Comparison of ENCODE assay signal across 8 cellular contexts in genomic region chr2:158967114-158967730, GRCh38. TPM values are rescaled to one million over a fixed set of nuclear protein-coding genes. Genes with fewer than 3 reads are reported as not detected.
DNase-seq lines count a peak whose midpoint lies in the region; ATAC-seq and TF ChIP-seq lines count a peak whose summit lies in the region.

No MANE protein-coding gene starts in this region.

- H3K4me3 ChIP-seq in stomach smooth muscle (ENCODE audit: low read length in 2 of 2), result peak overlapping the region; percentile 64 to 89

- H3K4me1 Mint-ChIP-seq in brain, result peaks cover 72% of the 10 kb centered on the region

- no peaks in the 10 kb centered on the region for H3K36me3 Mint-ChIP-seq in brain

- no peak for ATAC-seq in GM21528 (IDR thresholded peaks at IDR 0.05; ENCODE audit: low FRiP score, unreplicated experiment)

- no peaks in the 10 kb centered on the region for H3K9me3 ChIP-seq in stomach smooth muscle (ENCODE audit: control insufficient read depth in 2 of 2, low read length in 2 of 2)

- peak overlapping the region; percentile 79 to 97 (median 96) for H3K27ac Mint-ChIP-seq in brain

- peaks cover 19% of the 10 kb centered on the region for H3K4me1 ChIP-seq in stomach smooth muscle (ENCODE audit: control insufficient read depth, insufficient read depth, low read length)

- no peaks in the 10 kb centered on the region for H3K27me3 ChIP-seq in stomach smooth muscle (ENCODE audit: control insufficient read depth in 1 of 2, insufficient read depth in 2 of 2, low read length in 2 of 2)

- TF ChIP-seq CTCF in brain (conservative IDR thresholded peaks at IDR 0.05), result no peak

- H3K9me3 Mint-ChIP-seq in brain, result peaks cover 0 to 2% (median 0%) of the 10 kb centered on the region in 5 experiments

- peak; percentile 47 for DNase-seq in HuH-7 (ENCODE audit: low spot score)
- DNase-seq in iPS-NIHi7 (ENCODE audit: extremely low spot score), result peak; percentile 24
- DNase-seq in DMS153 (lab: John Stamatoyannopoulos, UW), result no peak
- DNase-seq in activated CD4-positive, alpha-beta T cell treated with anti-CD3 and anti-CD28 coated beads, Interleukin-2, amount 50 U/mL, for 48 hours, result no peak
- DNase-seq in iPS-NIHi11 (ENCODE audit: low spot score), result no peak

- H3K4me3 Mint-ChIP-seq in brain, result peak overlapping the region; percentile 80 to 96 (median 91)

- peak overlapping the region; percentile 79 to 81 for H3K9ac ChIP-seq in stomach smooth muscle (ENCODE audit: low read length in 2 of 2)

- H3K27ac ChIP-seq in stomach smooth muscle (ENCODE audit: low read length), result peak overlapping the region; percentile 86

- H3K27me3 Mint-ChIP-seq in brain, result peaks cover 77% of the 10 kb centered on the region

- H3K36me3 ChIP-seq in stomach smooth muscle (ENCODE audit: control insufficient read depth in 2 of 2, insufficient read depth in 2 of 2, low read length in 2 of 2), result no peaks in the 10 kb centered on the region

RNA-seq across cellular contexts. Expression of gene TANC1, which starts 1.2 kb away (rescaled TPM):
- 3.3 TPM for polyA plus RNA-seq in brain (ENCODE audit: insufficient read depth, low read depth, low replicate concordance)

Comparison
In these comparisons a context has a peak if more than half of its experiments do, and no peak if none do; other contexts are left out.
1. DNase-seq: peak in HuH-7 (single experiment) and iPS-NIHi7 (single experiment); none in DMS153 (single experiment), activated CD4-positive, alpha-beta T cell treated with anti-CD3 and anti-CD28 coated beads, Interleukin-2, amount 50 U/mL, for 48 hours (0 of 2) and iPS-NIHi11 (single experiment).